ENCODE assay signal across 8 cellular contexts in the genomic region with DNA sequence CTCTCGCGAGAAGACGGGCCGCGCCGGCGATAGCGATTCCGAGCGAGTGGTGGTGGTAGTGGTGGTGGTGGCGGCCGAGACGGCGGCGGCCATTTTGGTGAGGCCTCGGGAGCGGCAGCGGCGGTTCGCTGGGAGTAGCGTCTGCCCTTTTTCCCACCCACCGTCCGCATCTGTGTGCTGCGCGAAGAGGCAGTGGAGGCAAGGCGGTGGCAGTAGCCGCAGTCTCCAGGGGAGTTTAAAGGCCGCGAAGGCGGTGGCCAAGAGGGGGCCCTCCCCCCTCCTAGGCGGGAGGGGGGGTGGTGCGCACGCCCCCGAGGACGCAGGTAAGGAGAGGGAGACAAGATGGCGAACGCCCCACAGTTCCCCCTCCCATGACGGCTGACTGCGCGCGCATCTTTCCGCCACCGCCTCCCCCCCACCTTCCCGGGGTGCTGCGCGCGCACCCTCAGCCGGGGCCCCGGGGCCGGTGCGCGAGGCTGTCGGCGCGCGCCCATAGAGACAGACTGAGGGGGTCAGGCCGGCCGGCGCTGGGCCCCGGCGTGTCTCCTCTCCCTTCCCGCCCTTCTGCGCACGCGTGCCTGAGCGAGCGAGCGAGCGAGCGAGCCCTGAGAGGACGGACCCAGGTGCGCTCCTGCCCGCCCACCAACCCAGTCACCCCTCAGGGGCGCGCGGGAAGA. TPM values are rescaled to one million over a fixed set of nuclear protein-coding genes. Genes with fewer than 3 reads are reported as not detected.
DNase-seq lines count a peak whose midpoint lies in the region; ATAC-seq and TF ChIP-seq lines count a peak whose summit lies in the region.

No MANE protein-coding gene starts in this region.

- ATAC-seq in HG02642 (IDR thresholded peaks at IDR 0.05; ENCODE audit: poor library complexity, unreplicated experiment) (peak; percentile 72), SK-N-SH treated with all-trans-retinoic acid at 6 μM for 48 hours (peak; percentile 72), thoracic aorta (ENCODE audit: insufficient number of reproducible peaks, low FRiP score, low read depth) (peak; percentile 74)

- H3K27ac ChIP-seq in thoracic aorta = peak overlapping the region; percentile 100

- H3K36me3 Mint-ChIP-seq in activated naive CD8-positive, alpha-beta T cell = peaks cover 6% of the 10 kb centered on the region
- H3K36me3 Mint-ChIP-seq in osteocyte (ENCODE audit: unreplicated experiment) = peaks cover 10% of the 10 kb centered on the region

- DNase-seq in GM12864 (ENCODE audit: low read depth) = peak; percentile 92
- peak; percentile 86 for DNase-seq in NCI-H1105 (lab: John Stamatoyannopoulos, UW)
- DNase-seq in head of caudate nucleus = peak; percentile 60 to 99 (median 88)
- DNase-seq in osteocyte (ENCODE audit: extremely low spot score, unreplicated experiment) = peak; percentile 100
- DNase-seq in thoracic aorta (ENCODE audit: low spot score) = peak; percentile 91

- TF ChIP-seq CTCF in GM12864 (IDR thresholded peaks at IDR 0.05; ENCODE audit: low read depth, low read length, missing control alignments) (no peak), osteocyte (IDR thresholded peaks at IDR 0.05) (no peak), thoracic aorta (IDR thresholded peaks at IDR 0.05) (no peak)

- peak overlapping the region; percentile 99 for H3K4me3 Mint-ChIP-seq in activated naive CD8-positive, alpha-beta T cell
- peak overlapping the region; percentile 99 for H3K4me3 Mint-ChIP-seq in osteocyte (ENCODE audit: unreplicated experiment)

- no peaks in the 10 kb centered on the region for H3K27me3 Mint-ChIP-seq in activated naive CD8-positive, alpha-beta T cell
- no peaks in the 10 kb centered on the region for H3K27me3 Mint-ChIP-seq in osteocyte (ENCODE audit: unreplicated experiment)

- peaks cover 16% of the 10 kb centered on the region for H3K36me3 ChIP-seq in thoracic aorta

- H3K9me3 Mint-ChIP-seq in activated naive CD8-positive, alpha-beta T cell (ENCODE audit: low read depth) = no peaks in the 10 kb centered on the region
- H3K9me3 Mint-ChIP-seq in osteocyte (ENCODE audit: unreplicated experiment) = no peaks in the 10 kb centered on the region

- peaks cover 10 to 29% of the 10 kb centered on the region in 2 donors for H3K4me1 ChIP-seq in thoracic aorta (ENCODE audit: control insufficient read depth in 1 of 2, low read depth in 2 of 2)

- H3K27ac Mint-ChIP-seq in activated naive CD8-positive, alpha-beta T cell = peak overlapping the region; percentile 99
- H3K27ac Mint-ChIP-seq in osteocyte (ENCODE audit: unreplicated experiment) = peak overlapping the region; percentile 100

- peaks cover 35% of the 10 kb centered on the region for H3K4me1 Mint-ChIP-seq in activated naive CD8-positive, alpha-beta T cell (ENCODE audit: low read depth)
- peaks cover 27% of the 10 kb centered on the region for H3K4me1 Mint-ChIP-seq in osteocyte (ENCODE audit: unreplicated experiment)

- no peaks in the 10 kb centered on the region for H3K27me3 ChIP-seq in thoracic aorta (replicated peaks; ENCODE audit: insufficient read depth)

- intact Hi-C loops in head of caudate nucleus (cut with DNase I) = loop anchor here (1.0 to 5.0 kb wide), 3 partner anchors 40 to 621 kb away; partner anchors contain the start of genes FBRS, PHKG2 and PPP4C

- H3K9me3 ChIP-seq in thoracic aorta = no peaks in the 10 kb centered on the region

- H3K4me3 ChIP-seq in GM12864 (ENCODE audit: low read depth, low read length) = peak overlapping the region; percentile 91
- H3K4me3 ChIP-seq in thoracic aorta = peak overlapping the region; percentile 99

TF ChIP-seq in SK-N-SH treated with all-trans-retinoic acid at 6 μM for 48 hours, 23 proteins besides CTCF, POLR2A, EP300 and RAD21 (continues in another document):
- peak; percentile 99 for TF ChIP-seq PATZ1 (CRISPR knock-in tag; IDR thresholded peaks at IDR 0.05; ENCODE audit: borderline replicate concordance)
- TF ChIP-seq, protein P1, sequence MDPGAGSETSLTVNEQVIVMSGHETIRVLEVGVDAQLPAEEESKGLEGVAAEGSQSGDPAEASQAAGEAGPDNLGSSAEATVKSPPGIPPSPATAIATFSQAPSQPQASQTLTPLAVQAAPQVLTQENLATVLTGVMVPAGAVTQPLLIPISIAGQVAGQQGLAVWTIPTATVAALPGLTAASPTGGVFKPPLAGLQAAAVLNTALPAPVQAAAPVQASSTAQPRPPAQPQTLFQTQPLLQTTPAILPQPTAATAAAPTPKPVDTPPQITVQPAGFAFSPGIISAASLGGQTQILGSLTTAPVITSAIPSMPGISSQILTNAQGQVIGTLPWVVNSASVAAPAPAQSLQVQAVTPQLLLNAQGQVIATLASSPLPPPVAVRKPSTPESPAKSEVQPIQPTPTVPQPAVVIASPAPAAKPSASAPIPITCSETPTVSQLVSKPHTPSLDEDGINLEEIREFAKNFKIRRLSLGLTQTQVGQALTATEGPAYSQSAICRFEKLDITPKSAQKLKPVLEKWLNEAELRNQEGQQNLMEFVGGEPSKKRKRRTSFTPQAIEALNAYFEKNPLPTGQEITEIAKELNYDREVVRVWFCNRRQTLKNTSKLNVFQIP (CRISPR knock-in tag; IDR thresholded peaks at IDR 0.05; ENCODE audit: borderline replicate concordance, low read depth) = 0 out of 2 replicates have a peak, but pooled peaks have one; percentile 48
- TF ChIP-seq TCF4 (CRISPR knock-in tag; IDR thresholded peaks at IDR 0.05; ENCODE audit: borderline replicate concordance) = no peak
- TF ChIP-seq CSDC2 (CRISPR knock-in tag; IDR thresholded peaks at IDR 0.05) = peak; percentile 69; the same call in 1 of the 2 replicates
- TF ChIP-seq BACH2 (CRISPR knock-in tag; IDR thresholded peaks at IDR 0.05; ENCODE audit: borderline replicate concordance) = no peak
- TF ChIP-seq ZNF565 (CRISPR knock-in tag; conservative IDR thresholded peaks at IDR 0.05; ENCODE audit: low read depth) = no peak
- peak; percentile 38; the same call in 1 of the 2 replicates for TF ChIP-seq GLIS3 (CRISPR knock-in tag; IDR thresholded peaks at IDR 0.05)
- 0 out of 2 replicates have a peak, but pooled peaks have one; percentile 24 for TF ChIP-seq ZFP3 (CRISPR knock-in tag; IDR thresholded peaks at IDR 0.05)
- TF ChIP-seq CSRNP3 (CRISPR knock-in tag; IDR thresholded peaks at IDR 0.05) = 0 out of 2 replicates have a peak, but pooled peaks have one; percentile 55
- no peak for TF ChIP-seq PPARA (CRISPR knock-in tag; IDR thresholded peaks at IDR 0.05; ENCODE audit: borderline replicate concordance)
- 0 out of 2 replicates have a peak, but pooled peaks have one; percentile 29 for TF ChIP-seq TSHZ2 (CRISPR knock-in tag; IDR thresholded peaks at IDR 0.05)
- TF ChIP-seq RARB (CRISPR knock-in tag; IDR thresholded peaks at IDR 0.05) = no peak

RNA-seq across cellular contexts. Expression of gene SRCAP, which starts 0.7 kb away (rescaled TPM):
- 69.2 and 73.5 TPM in 2 replicates for total RNA-seq in osteocyte
- total RNA-seq in thoracic aorta = 10 to 100 TPM; 39.9 to 86.1 TPM

RNA-seq across cellular contexts. Expression of gene FBRS, which starts 40.0 kb away (rescaled TPM):
- 66.5 and 67.4 TPM in 2 replicates for total RNA-seq in osteocyte
- 100 to 1,000 TPM in 1 of 2 donors, 10 to 100 TPM in 1; 39.3 to 160 TPM for total RNA-seq in thoracic aorta

RNA-seq across cellular contexts. Expression of gene PRR14, which starts 47.5 kb away (rescaled TPM):
- total RNA-seq in osteocyte = 44.7 and 52.0 TPM in 2 replicates
- total RNA-seq in thoracic aorta = 10 to 100 TPM; 46.1 to 57.0 TPM

RNA-seq across cellular contexts. Expression of gene PHKG2, which starts 49.9 kb away (rescaled TPM):
- total RNA-seq in osteocyte (28.6 and 31.1 TPM in 2 replicates), thoracic aorta (10 to 100 TPM; 25.6 to 26.4 TPM)

Comparison
In these comparisons a context has a peak if more than half of its experiments do, and no peak if none do; other contexts are left out.
1. Peak in every context shown above with its lines: DNase-seq, ATAC-seq, H3K4me3 ChIP-seq and H3K27ac ChIP-seq.